In the genomic region with DNA sequence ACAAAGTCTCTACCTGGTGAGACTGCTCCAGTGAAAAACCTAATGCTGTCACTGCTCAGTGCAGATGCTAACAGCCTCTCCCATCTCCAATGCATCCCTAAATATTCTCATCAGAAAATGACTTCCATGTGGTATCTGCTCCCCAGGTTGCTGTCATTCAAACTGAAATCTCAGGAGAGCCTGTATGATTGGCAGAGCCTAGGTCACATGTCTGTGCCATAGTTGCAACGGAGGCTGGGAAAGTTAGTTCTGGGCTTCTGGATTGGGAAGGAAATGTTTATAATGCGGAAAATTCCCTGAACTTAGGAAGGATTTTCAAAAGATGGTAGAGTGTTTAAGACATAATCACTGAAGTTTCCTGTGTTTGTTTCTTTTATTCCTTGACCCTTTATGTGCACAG, we compare ENCODE assay signal across 8 cellular contexts.
"Had no signal": no experiment of that assay in that cellular context is flagged by ENCODE, and none has a peak within 500 bp of the region (broad histone marks: within the 10 kb centered on the region; RNA-seq: fewer than 3 reads in every experiment).

No MANE protein-coding gene starts in this region.

- H2AFZ ChIP-seq: GM23338 had no signal

- ATAC-seq: GM23338, HCT116 had no signal

- H3K9me3 ChIP-seq: HAP-1 had no signal

- H3K36me3 ChIP-seq: HAP-1 had no signal

- H3K4me3 ChIP-seq: GM23338, HAP-1 had no signal

- H3K4me2 ChIP-seq: GM23338 had no signal

- H3K4me3 Mint-ChIP-seq: GM23338, HFFc6, IgD-negative memory B cell had no signal

- DNase-seq: H7, HFFc6, KG1 had no signal

- H3K36me3 Mint-ChIP-seq: IgD-negative memory B cell had no signal

- H3K27ac Mint-ChIP-seq: GM23338, HFFc6 had no signal

- H3K4me1 ChIP-seq: HAP-1 had no signal

- H3K4me1 Mint-ChIP-seq: GM23338, IgD-negative memory B cell had no signal

- H3K27ac ChIP-seq: HL-60 had no signal
